ENCODE assay signal across 29 cellular contexts in the genomic region with DNA sequence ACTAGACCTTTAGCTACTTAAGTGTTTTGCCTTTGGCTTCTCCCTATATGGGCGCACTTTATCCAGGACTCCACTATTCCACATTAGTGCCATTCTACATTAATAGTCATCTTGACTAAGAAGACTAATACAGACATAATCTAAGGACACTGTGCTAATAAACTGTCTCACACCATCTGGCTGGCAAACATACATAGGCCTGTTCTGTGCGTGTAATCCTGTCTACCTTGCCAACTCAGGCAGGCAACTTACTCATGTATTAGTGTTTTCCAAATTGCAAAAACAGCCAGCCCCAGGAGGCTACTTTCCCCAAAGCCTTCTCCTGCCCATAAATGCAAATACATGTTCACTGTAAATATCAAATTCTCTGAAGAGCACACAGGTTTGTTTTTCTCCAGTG.
"Had no signal": no experiment of that assay in that cellular context is flagged by ENCODE, and none has a peak within 500 bp of the region (broad histone marks: within the 10 kb centered on the region; RNA-seq: fewer than 3 reads in every experiment).

No MANE protein-coding gene starts in this region.

- H3K4me3 ChIP-seq: left ventricle myocardium inferior, lung, neural progenitor cell, psoas muscle, sigmoid colon, smooth muscle cell, uterus had no signal

- H3K27me3 ChIP-seq: neural progenitor cell, sigmoid colon, uterus had no signal

- H3K4me1 ChIP-seq: left ventricle myocardium inferior, neural progenitor cell, parathyroid adenoma, psoas muscle, sigmoid colon, uterus had no signal

- DNase-seq: activated B cell treated with CpG ODN at 0.5 μM for 24 hours; activated CD4-positive, alpha-beta T cell treated with anti-CD3 and anti-CD28 coated beads for 36 hours; activated CD4-positive, alpha-beta T cell treated with anti-CD3 and anti-CD28 coated beads, Interleukin-2, amount 50 U/mL, for 4 hours; activated naive CD4-positive, alpha-beta T cell; activated T-cell treated with anti-CD3 and anti-CD28 coated beads for 4 hours; activated T-cell treated with anti-CD3 and anti-CD28 coated beads, Interleukin-2, amount 50 U/mL, for 72 hours; dermis blood vessel endothelial cell; effector CD4-positive, alpha-beta T cell; islet precursor cell; left ventricle myocardium inferior; natural killer cell; occipital lobe; psoas muscle; sigmoid colon; stimulated activated CD4-positive, alpha-beta T cell treated with anti-CD3 and anti-CD28 coated beads, Interleukin-1b, Interleukin-23, amount 100 ng/mL, for 48 hours; stimulated activated CD4-positive, alpha-beta T cell treated with anti-CD3 and anti-CD28 coated beads, Interleukin-4, amount 100 ng/mL, for 4 hours; stimulated activated CD8-positive, alpha-beta memory T cell treated with anti-CD3 and anti-CD28 coated beads, Interleukin-4, amount 100 ng/mL, for 48 hours; stimulated activated naive CD8-positive, alpha-beta T cell treated with anti-CD3 and anti-CD28 coated beads, Interleukin-15, amount 100 ng/mL, for 72 hours; substantia nigra; uterus had no signal

- H3K27ac ChIP-seq: epithelial cell of prostate, left ventricle myocardium inferior, neural progenitor cell, parathyroid adenoma, psoas muscle, sigmoid colon, uterus had no signal

- H3K9me3 ChIP-seq: psoas muscle, sigmoid colon, uterus had no signal

- FAIRE-seq: colon, frontal cortex had no signal

- ATAC-seq: activated CD4-positive, alpha-beta T cell treated with anti-CD3 and anti-CD28 coated beads for 36 hours; activated naive CD4-positive, alpha-beta T cell treated with anti-CD3 and anti-CD28 coated beads, Interleukin-2, amount 50 U/mL, for 72 hours; activated T-cell treated with anti-CD3 and anti-CD28 coated beads, Interleukin-2, amount 50 U/mL, for 72 hours; natural killer cell; psoas muscle; stimulated activated memory B cell treated with anti-CD40 and anti-IgM and Interleukin-4, amounts not matched to agents 10 μg/mL and 1 μg/mL and 100 μg/mL, for 72 hours; stimulated activated naive CD8-positive, alpha-beta T cell treated with anti-CD3 and anti-CD28 coated beads, Interleukin-15, amount 100 ng/mL, for 72 hours had no signal

- H3K36me3 ChIP-seq: left ventricle myocardium inferior, neural progenitor cell, sigmoid colon, uterus had no signal
